ENCODE assay signal across 12 cellular contexts in the genomic region with DNA sequence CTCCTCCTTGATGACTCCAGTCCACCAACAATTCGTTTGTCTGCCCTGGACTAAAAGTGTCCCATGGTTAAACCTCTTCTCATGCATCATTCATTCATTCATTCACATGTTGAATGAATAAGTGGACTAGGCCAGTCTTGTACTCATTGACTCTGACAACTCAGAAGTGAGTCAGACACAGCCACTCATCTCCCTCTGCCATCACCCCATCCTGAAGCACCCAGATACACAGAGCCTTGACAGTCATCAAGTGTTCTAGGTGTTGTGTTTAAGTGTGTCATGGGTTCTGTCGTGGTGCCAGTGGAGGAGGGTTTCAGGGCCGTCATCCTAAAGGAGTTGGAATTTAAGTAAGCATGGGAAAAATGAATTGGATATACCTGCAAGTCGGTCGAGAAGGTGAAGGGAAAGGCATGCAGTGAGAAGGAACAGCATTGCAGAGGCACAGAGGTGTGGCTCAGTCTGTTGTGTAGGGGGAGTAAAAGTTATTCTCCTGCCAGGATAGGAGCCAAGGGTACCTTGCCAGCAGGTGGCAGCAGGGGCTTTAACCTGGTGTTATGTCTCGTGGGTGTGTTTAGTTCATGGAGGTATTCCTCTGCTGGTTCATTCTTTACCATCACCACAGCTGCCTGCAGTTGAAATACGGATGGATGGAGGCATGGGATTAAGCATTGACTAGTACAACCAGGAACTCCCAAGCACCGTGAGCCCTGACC. TPM values are rescaled to one million over a fixed set of nuclear protein-coding genes. Genes with fewer than 3 reads are reported as not detected.
DNase-seq lines count a peak whose midpoint lies in the region; ATAC-seq, FAIRE-seq and TF ChIP-seq lines count a peak whose summit lies in the region.
"Had no signal": no experiment of that assay in that cellular context is flagged by ENCODE, and none has a peak within 500 bp of the region (broad histone marks: within the 10 kb centered on the region; RNA-seq: fewer than 3 reads in every experiment).

No MANE protein-coding gene starts in this region.

- H3K14ac ChIP-seq in IMR-90 (replicated peaks; ENCODE audit: low read depth, low read length) = no peak overlapping the region

- no peaks in the 10 kb centered on the region for H3K36me3 Mint-ChIP-seq in activated T-cell treated with anti-CD3 and anti-CD28 coated beads, Interleukin-2, amount 50 U/mL, for 4 hours (ENCODE audit: insufficient read depth)
- H3K36me3 Mint-ChIP-seq in endothelial cell (ENCODE audit: low read depth, unreplicated experiment) = peaks cover 5% of the 10 kb centered on the region

- no peak overlapping the region for H4K5ac ChIP-seq in IMR-90 (ENCODE audit: low read depth, low read length)

- H2BK15ac ChIP-seq in IMR-90 (ENCODE audit: low read depth, low read length) = no peak overlapping the region

- POLR2A ChIA-PET in IMR-90 (lab: Charles Lee; ENCODE audit: unreplicated experiment) = no interaction called here
- POLR2A ChIA-PET in HepG2 (lab: Yijun Ruan, JAX) = no interaction called here

- no peak overlapping the region for H3K9ac ChIP-seq in IMR-90 (ENCODE audit: low read depth, low read length)
- no peak overlapping the region for H3K9ac ChIP-seq in HepG2 (ENCODE audit: insufficient read depth, low read depth, low read length)

- H3K27ac ChIP-seq in IMR-90 (ENCODE audit: insufficient read depth, low read length) (no peak overlapping the region), HepG2 (ENCODE audit: extremely low read length, insufficient read depth, low read length) (no peak overlapping the region), caudate nucleus (ENCODE audit: low read depth, low read length) (no peak overlapping the region)
- H3K27ac ChIP-seq: ascending aorta, neutrophil had no signal

- no peak overlapping the region for H2BK20ac ChIP-seq in IMR-90 (ENCODE audit: low read depth, low read length)

- no peak overlapping the region for H3K56ac ChIP-seq in IMR-90 (ENCODE audit: extremely low read depth, insufficient read depth, low read length)

- H4K20me1 ChIP-seq in IMR-90 (ENCODE audit: insufficient read depth, low read length) (no peaks in the 10 kb centered on the region), HepG2 (ENCODE audit: insufficient read depth, low read length) (no peaks in the 10 kb centered on the region)

- H3K4me2 ChIP-seq in IMR-90 (ENCODE audit: low read depth, low read length) (no peak overlapping the region), HepG2 (ENCODE audit: low read depth, low read length) (no peak overlapping the region)

- H3K27ac Mint-ChIP-seq in endothelial cell (ENCODE audit: unreplicated experiment) = no peak overlapping the region

- H3K4me3 Mint-ChIP-seq in activated T-cell treated with anti-CD3 and anti-CD28 coated beads, Interleukin-2, amount 50 U/mL, for 4 hours = no peak overlapping the region
- H3K4me3 Mint-ChIP-seq in endothelial cell (ENCODE audit: unreplicated experiment) = no peak overlapping the region

- DNase-seq in NCI-H82 (lab: John Stamatoyannopoulos, UW) (peak; percentile 18), NCI-H82 treated with DMSO at 0.1 percent for 48 hours (lab: John Stamatoyannopoulos, UW; ENCODE audit: unreplicated experiment) (no peak), IMR-90 (peak; percentile 7), HepG2 (ENCODE audit: low spot score) (no peak), caudate nucleus (lab: John Stamatoyannopoulos, UW) (no peak), endothelial cell (ENCODE audit: low spot score) (no peak)
- peak; percentile 12 for DNase-seq in activated T-cell treated with anti-CD3 and anti-CD28 coated beads, Interleukin-2, amount 50 U/mL, for 4 hours
- DNase-seq: GF-D8, NCI-H2081 treated with DMSO at 0.1 percent for 48 hours had no signal

- H3K36me3 ChIP-seq in IMR-90 (ENCODE audit: control insufficient read depth, insufficient read depth, low read length) = no peaks in the 10 kb centered on the region
- H3K36me3 ChIP-seq in HepG2 (replicated peaks in 1 of 2; ENCODE audit: control insufficient read depth in 1 of 2, insufficient read depth in 2 of 2, low read length in 2 of 2) = no peaks in the 10 kb centered on the region
- H3K36me3 ChIP-seq: ascending aorta, neutrophil had no signal

- H3K4me1 Mint-ChIP-seq in activated T-cell treated with anti-CD3 and anti-CD28 coated beads, Interleukin-2, amount 50 U/mL, for 4 hours (ENCODE audit: low read depth) = peaks cover 2% of the 10 kb centered on the region
- H3K4me1 Mint-ChIP-seq in endothelial cell (ENCODE audit: unreplicated experiment) = peaks cover 19% of the 10 kb centered on the region

- no peak overlapping the region for H2AFZ ChIP-seq in IMR-90 (replicated peaks; ENCODE audit: low read length, poor library complexity)
- no peak overlapping the region for H2AFZ ChIP-seq in HepG2 (ENCODE audit: low read length)

- no peaks in the 10 kb centered on the region for H3K9me3 Mint-ChIP-seq in activated T-cell treated with anti-CD3 and anti-CD28 coated beads, Interleukin-2, amount 50 U/mL, for 4 hours
- H3K9me3 Mint-ChIP-seq in endothelial cell (ENCODE audit: unreplicated experiment) = no peaks in the 10 kb centered on the region

- CTCF ChIA-PET in IMR-90 (lab: Yijun Ruan, JAX) = no interaction called here
- CTCF ChIA-PET in HepG2 (lab: Yijun Ruan, JAX; ENCODE audit: low intra/inter-chr PET ratio, low total read pairs) = interaction anchor here (1.8 kb wide), 1 partner anchor 232 kb away, joined by 6 read pairs; no protein-coding TSS in a partner anchor

- H3K4ac ChIP-seq in IMR-90 (ENCODE audit: low read depth, low read length) = no peak overlapping the region

- no peak overlapping the region for H3K23ac ChIP-seq in IMR-90 (ENCODE audit: low read depth, low read length)

- no peaks in the 10 kb centered on the region; the same call in 1 of the 2 replicates for H3K9me3 ChIP-seq in IMR-90 (ENCODE audit: control insufficient read depth, insufficient read depth, low read length)
- no peaks in the 10 kb centered on the region for H3K9me3 ChIP-seq in HepG2 (ENCODE audit: low read length)
- H3K9me3 ChIP-seq: ascending aorta, neutrophil had no signal

- no peak overlapping the region for H3K18ac ChIP-seq in IMR-90 (ENCODE audit: low read depth, low read length)

- FAIRE-seq in HepG2 (lab: Jason Lieb, UNC) = no peak

- H3K79me1 ChIP-seq in IMR-90 (ENCODE audit: low read depth in 1 of 2, low read length in 2 of 2) = no peaks in the 10 kb centered on the region

- TF ChIP-seq POLR2A in IMR-90 (IDR thresholded peaks at IDR 0.05; ENCODE audit: low read depth, low read length) = no peak
- TF ChIP-seq POLR2A in HepG2 (IDR thresholded peaks at IDR 0.05; ENCODE audit: insufficient read depth in 1 of 2, low read depth in 2 of 2, low read length in 2 of 2) = no peak

- H4K8ac ChIP-seq in IMR-90 (ENCODE audit: low read depth in 2 of 2, low read length in 2 of 2) = no peak overlapping the region

- no peak for ATAC-seq in IMR-90 (ENCODE audit: low read depth)
- ATAC-seq in activated T-cell treated with anti-CD3 and anti-CD28 coated beads, Interleukin-2, amount 50 U/mL, for 4 hours = no peak
- ATAC-seq in HepG2 = peak; percentile 70
- ATAC-seq in GM21786 (IDR thresholded peaks at IDR 0.05; ENCODE audit: unreplicated experiment) = no peak

- no peak overlapping the region for H2BK5ac ChIP-seq in IMR-90 (ENCODE audit: low read depth, low read length, poor library complexity, severe bottlenecking)

- H3K27me3 ChIP-seq in IMR-90 (ENCODE audit: control insufficient read depth, insufficient read depth, low read length) (no peaks in the 10 kb centered on the region), HepG2 (ENCODE audit: control insufficient read depth in 1 of 2, insufficient read depth in 2 of 2, low read length in 2 of 2) (no peaks in the 10 kb centered on the region)
- H3K27me3 ChIP-seq: ascending aorta, neutrophil had no signal

- no peaks in the 10 kb centered on the region; the same call in 1 of the 2 replicates for H3K9me1 ChIP-seq in IMR-90 (ENCODE audit: insufficient read depth, low read length)

- TF ChIP-seq CTCF in IMR-90 (conservative IDR thresholded peaks at IDR 0.05; ENCODE audit: low read depth, low read length) (no peak), HepG2 (CRISPR knock-in tag; IDR thresholded peaks at IDR 0.05) (peak; percentile 41), endothelial cell (IDR thresholded peaks at IDR 0.05; ENCODE audit: unreplicated experiment) (no peak)

- in situ Hi-C loops in IMR-90 (cut with MboI; ENCODE audit: low sequenced_read_pairs) = no loop called here
- in situ Hi-C loops in HepG2 (cut with HindIII; ENCODE audit: extremely low pct_ligation_motif_present, low pct_unique_long_range_greater_than_20kb) = no loop called here

- H2AK9ac ChIP-seq in IMR-90 (replicated peaks; ENCODE audit: low read depth, low read length, poor library complexity) = no peak overlapping the region

- 72% methylated on average over 3 of the region's 8 CpGs; no CpG with 5 or more reads in 1 of the 2 experiments for WGBS in IMR-90 (ENCODE audit: extremely low coverage in 2 of 2, insufficient read length in 1 of 2), 2 experiments
- 0% methylated on average over 5 of the region's 8 CpGs for WGBS in HepG2 (ENCODE audit: low lambda C conversion rate)

- no peak for TF ChIP-seq EP300 in HepG2 (IDR thresholded peaks at IDR 0.05; ENCODE audit: low read depth in 2 of 2, low read length in 2 of 2)
- TF ChIP-seq EP300 in HepG2 (CRISPR knock-in tag; IDR thresholded peaks at IDR 0.05; ENCODE audit: borderline replicate concordance) = no peak

- H3K4me1 ChIP-seq in IMR-90 (ENCODE audit: control insufficient read depth, insufficient read depth, low read length) (no peaks in the 10 kb centered on the region), HepG2 (ENCODE audit: insufficient read depth, low read length) (no peaks in the 10 kb centered on the region)
- H3K4me1 ChIP-seq: ascending aorta had no signal

- H2AK5ac ChIP-seq in IMR-90 (ENCODE audit: low read depth, low read length) = no peak overlapping the region

- BruUV-seq in IMR-90 (replicated peaks; lab: Mats Ljungman, UMichigan) (no TSS peak), HepG2 (replicated peaks; lab: Mats Ljungman, UMichigan) (no TSS peak)

- dilution Hi-C loops in IMR-90 (cut with HindIII; ENCODE audit: low sequenced_read_pairs, unreplicated experiment) = no loop called here

- H4K91ac ChIP-seq in IMR-90 (ENCODE audit: insufficient read depth, low read depth, low read length) = no peak overlapping the region

- intact Hi-C loops in IMR-90 (cut with micrococcal nuclease) = no loop called here
- intact Hi-C loops in HepG2 (cut with micrococcal nuclease; ENCODE audit: unreplicated experiment) = loop anchor here (5.0 kb wide), 1 partner anchor 231 kb away; no protein-coding TSS in a partner anchor

- H3K4me3 ChIP-seq in IMR-90 (ENCODE audit: insufficient read depth, low read depth, low read length) = no peak overlapping the region
- no peak overlapping the region for H3K4me3 ChIP-seq in HepG2 (replicated peaks in 1 of 3; ENCODE audit: insufficient read depth in 1 of 3, low read depth in 2 of 3, low read length in 3 of 3)
- H3K4me3 ChIP-seq: ascending aorta had no signal

- TF ChIP-seq RAD21 in IMR-90 (IDR thresholded peaks at IDR 0.05; ENCODE audit: low read length) (no peak), HepG2 (CRISPR knock-in tag; IDR thresholded peaks at IDR 0.05) (no peak)

- no peaks in the 10 kb centered on the region for H3K27me3 Mint-ChIP-seq in activated T-cell treated with anti-CD3 and anti-CD28 coated beads, Interleukin-2, amount 50 U/mL, for 4 hours (ENCODE audit: low read depth)
- peaks cover 8% of the 10 kb centered on the region for H3K27me3 Mint-ChIP-seq in endothelial cell (ENCODE audit: unreplicated experiment)

- H3K79me2 ChIP-seq in HepG2 (ENCODE audit: insufficient read depth, low read length) = no peaks in the 10 kb centered on the region

- H2BK120ac ChIP-seq in IMR-90 (ENCODE audit: low read depth, low read length) = no peak overlapping the region

RNA-seq across cellular contexts. Expression of a gene that starts 18.3 kb away (rescaled TPM):
- total RNA-seq in IMR-90 (2012; rRNA removed) (279 and 341 TPM in 2 replicates), HepG2 (2016; rRNA removed; fragmentation: Illumina TruSeq; extraction: Trizol) (144 and 153 TPM in 2 replicates), endothelial cell (ENCODE audit: unreplicated experiment) (581 TPM)
- polyA plus RNA-seq in IMR-90 (2012; rRNA removed) (268 and 301 TPM in 2 replicates), HepG2 (2011; rRNA removed) (142 and 144 TPM in 2 replicates)
- 245 and 256 TPM in 2 replicates for polyA plus RNA-seq in IMR-90 (2012; cell fraction: cytosol; rRNA removed)
- 469 and 544 TPM in 2 replicates for polyA plus RNA-seq in IMR-90 (2012; cell fraction: nucleus; rRNA removed; ENCODE audit: low replicate concordance)
- 10 to 100 TPM; 22.1 to 25.0 (median 22.7) TPM for total RNA-seq in activated T-cell treated with anti-CD3 and anti-CD28 coated beads, Interleukin-2, amount 50 U/mL, for 4 hours
- total RNA-seq in HepG2 (2016; cell fraction: cytosol; rRNA removed; fragmentation: Illumina TruSeq; extraction: Trizol; ENCODE audit: low read depth) = 11.4 and 13.5 TPM in 2 replicates
- total RNA-seq in HepG2 (2016; cell fraction: insoluble cytoplasmic fraction; rRNA removed; fragmentation: Illumina TruSeq; extraction: Trizol) = 140 and 162 TPM in 2 replicates
- 20.7 and 21.0 TPM in 2 replicates for total RNA-seq in HepG2 (2016; cell fraction: membrane; rRNA removed; fragmentation: Illumina TruSeq; extraction: Trizol)
- total RNA-seq in HepG2 (2016; cell fraction: nucleus; rRNA removed; fragmentation: Illumina TruSeq; extraction: Trizol) = 133 and 156 TPM in 2 replicates
- polyA plus RNA-seq in HepG2 (2011; cell fraction: cytosol; rRNA removed) = 120 and 133 TPM in 2 replicates
- 318 and 419 TPM in 2 replicates for polyA plus RNA-seq in HepG2 (2011; cell fraction: nucleus; rRNA removed)
- polyA plus RNA-seq in HepG2 (2012) = 109 and 144 TPM in 2 replicates
- polyA plus RNA-seq in HepG2 (2016; cell fraction: cytosol; fragmentation: Illumina TruSeq; extraction: Trizol; ENCODE audit: low read depth) = 12.9 and 13.3 TPM in 2 replicates
- polyA plus RNA-seq in HepG2 (2016; cell fraction: insoluble cytoplasmic fraction; fragmentation: Illumina TruSeq; extraction: Trizol; ENCODE audit: low read depth) = 130 and 144 TPM in 2 replicates
- 15.2 and 17.4 TPM in 2 replicates for polyA plus RNA-seq in HepG2 (2016; cell fraction: membrane; fragmentation: Illumina TruSeq; extraction: Trizol; ENCODE audit: low read depth)
- polyA plus RNA-seq in HepG2 (2016; cell fraction: nucleus; fragmentation: Illumina TruSeq; extraction: Trizol; ENCODE audit: insufficient read depth, low read depth) = 241 and 244 TPM in 2 replicates
- 48.9 and 65.5 TPM in 2 replicates for polyA minus RNA-seq in HepG2 (2011; rRNA and poly(A)+ RNA removed; ENCODE audit: low replicate concordance)
- polyA minus RNA-seq in HepG2 (2011; cell fraction: cytosol; rRNA and poly(A)+ RNA removed) = 34.1 and 38.1 TPM in 2 replicates
- 64.3 and 72.0 TPM in 2 replicates for polyA minus RNA-seq in HepG2 (2011; cell fraction: nucleus; rRNA and poly(A)+ RNA removed)

RNA-seq across cellular contexts. Expression of a gene that starts 27.8 kb away (rescaled TPM):
- total RNA-seq in IMR-90 (2012; rRNA removed) (not detected in 2 replicates), HepG2 (2016; rRNA removed; fragmentation: Illumina TruSeq; extraction: Trizol) (not detected in 2 replicates), endothelial cell (ENCODE audit: unreplicated experiment) (0.13 TPM)
- polyA plus RNA-seq in IMR-90 (2012; rRNA removed) (not detected in 2 replicates), HepG2 (2011; rRNA removed) (not detected in 2 replicates)
- not detected in 2 replicates for polyA plus RNA-seq in IMR-90 (2012; cell fraction: cytosol; rRNA removed)
- not detected in 2 replicates for polyA plus RNA-seq in IMR-90 (2012; cell fraction: nucleus; rRNA removed; ENCODE audit: low replicate concordance)
- not detected for total RNA-seq in activated T-cell treated with anti-CD3 and anti-CD28 coated beads, Interleukin-2, amount 50 U/mL, for 4 hours
- total RNA-seq in HepG2 (2016; cell fraction: cytosol; rRNA removed; fragmentation: Illumina TruSeq; extraction: Trizol; ENCODE audit: low read depth) = not detected in 2 replicates
- not detected in 2 replicates for total RNA-seq in HepG2 (2016; cell fraction: insoluble cytoplasmic fraction; rRNA removed; fragmentation: Illumina TruSeq; extraction: Trizol)
- not detected in 2 replicates for total RNA-seq in HepG2 (2016; cell fraction: membrane; rRNA removed; fragmentation: Illumina TruSeq; extraction: Trizol)
- total RNA-seq in HepG2 (2016; cell fraction: nucleus; rRNA removed; fragmentation: Illumina TruSeq; extraction: Trizol) = not detected in 2 replicates
- not detected in 2 replicates for polyA plus RNA-seq in HepG2 (2011; cell fraction: cytosol; rRNA removed)
- not detected in 2 replicates for polyA plus RNA-seq in HepG2 (2011; cell fraction: nucleus; rRNA removed)
- polyA plus RNA-seq in HepG2 (2012) = not detected in 2 replicates
- not detected in 2 replicates for polyA plus RNA-seq in HepG2 (2016; cell fraction: cytosol; fragmentation: Illumina TruSeq; extraction: Trizol; ENCODE audit: low read depth)
- not detected in 2 replicates for polyA plus RNA-seq in HepG2 (2016; cell fraction: insoluble cytoplasmic fraction; fragmentation: Illumina TruSeq; extraction: Trizol; ENCODE audit: low read depth)
- polyA plus RNA-seq in HepG2 (2016; cell fraction: membrane; fragmentation: Illumina TruSeq; extraction: Trizol; ENCODE audit: low read depth) = not detected in 2 replicates
- not detected in 2 replicates for polyA plus RNA-seq in HepG2 (2016; cell fraction: nucleus; fragmentation: Illumina TruSeq; extraction: Trizol; ENCODE audit: insufficient read depth, low read depth)
- polyA minus RNA-seq in HepG2 (2011; rRNA and poly(A)+ RNA removed; ENCODE audit: low replicate concordance) = not detected in 2 replicates
- polyA minus RNA-seq in HepG2 (2011; cell fraction: cytosol; rRNA and poly(A)+ RNA removed) = not detected in 2 replicates
- polyA minus RNA-seq in HepG2 (2011; cell fraction: nucleus; rRNA and poly(A)+ RNA removed) = not detected in 2 replicates
- total RNA-seq: ascending aorta had no signal

Comparison
In these comparisons a context has a peak if more than half of its experiments do, and no peak if none do; other contexts are left out.
1. DNase-seq: peak in NCI-H82 (single experiment), IMR-90 (single experiment) and activated T-cell treated with anti-CD3 and anti-CD28 coated beads, Interleukin-2, amount 50 U/mL, for 4 hours (single experiment); none in NCI-H82 treated with DMSO at 0.1 percent for 48 hours (single experiment), HepG2 (single experiment), caudate nucleus (0 of 61) and endothelial cell (single experiment).